Comparison of ENCODE assay signal across 8 cellular contexts in the genomic region with DNA sequence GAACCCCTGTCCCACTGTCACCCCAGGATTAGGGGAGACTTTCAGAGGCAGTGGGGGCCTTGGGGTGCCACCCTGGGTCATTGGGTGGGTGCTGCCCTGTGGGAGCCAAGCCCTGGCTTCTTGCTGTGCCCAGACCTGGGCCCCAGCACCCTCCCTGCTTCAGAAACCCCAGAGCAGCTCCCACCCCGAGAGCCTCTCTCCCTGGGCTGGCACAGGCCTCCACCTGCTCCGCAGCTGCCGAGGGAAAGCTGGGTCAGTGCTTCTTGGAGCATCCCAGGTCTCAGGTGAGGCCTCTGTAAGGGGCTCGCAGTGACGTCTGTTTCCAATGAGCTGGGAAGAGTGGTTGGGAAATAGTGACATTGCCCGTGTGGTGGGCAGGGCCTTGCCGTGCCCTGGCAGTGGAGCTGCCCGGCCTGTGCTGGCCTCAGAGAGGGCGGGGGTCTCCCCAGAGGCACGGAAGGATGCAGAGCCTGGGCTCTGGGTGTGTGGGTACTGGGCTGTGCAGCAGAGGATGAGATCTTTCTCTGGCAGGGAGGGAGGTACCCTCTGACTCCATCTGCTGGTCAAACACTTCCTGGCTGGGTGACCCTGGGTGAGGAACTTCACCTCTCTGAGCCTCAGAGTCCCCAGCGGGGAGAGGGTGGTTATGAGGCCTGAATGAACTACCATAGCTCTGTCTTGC. TPM values are rescaled to one million over a fixed set of nuclear protein-coding genes. Genes with fewer than 3 reads are reported as not detected.
A peak's percentile ranks its signal among the peaks of the same experiment; 100 is the strongest.
DNase-seq lines count a peak whose midpoint lies in the region; ATAC-seq and TF ChIP-seq lines count a peak whose summit lies in the region.

No MANE protein-coding gene starts in this region.

- intact Hi-C loops in CD14-positive monocyte (cut with micrococcal nuclease): loop anchor here in 1 of 2 donors (5.0 kb wide), 1 partner anchor 38 kb away; no protein-coding TSS in a partner anchor

- ATAC-seq in HG03520 (IDR thresholded peaks at IDR 0.05; ENCODE audit: unreplicated experiment) (no peak), GM21526 (IDR thresholded peaks at IDR 0.05; ENCODE audit: low FRiP score, unreplicated experiment) (no peak)

- POLR2A ChIA-PET in HEK293T (lab: Yijun Ruan, JAX): interaction anchor here (5.0 kb wide), 1 partner anchor 24 kb away, joined by 31 read pairs; a partner anchor contains a TSS

- H3K27ac Mint-ChIP-seq in CD14-positive monocyte: peak overlapping the region in 2 of 7 donors; percentile 64 to 84

- peak; percentile 34 for TF ChIP-seq CTCF in CD14-positive monocyte (IDR thresholded peaks at IDR 0.05)

- DNase-seq in CD14-positive monocyte (ENCODE audit: low spot score) (no peak), HEK293T (ENCODE audit: extremely low spot score) (peak; percentile 51), T47D (ENCODE audit: low read depth in 1 of 2, low spot score in 1 of 2) (peak; percentile 31 to 38), midbrain (lab: John Stamatoyannopoulos, UW) (peak; percentile 47), NOMO-1 (lab: John Stamatoyannopoulos, UW; ENCODE audit: unreplicated experiment in 2 of 2) (no peak), ecto neural progenitor cell (ENCODE audit: low spot score) (no peak)

- CTCF ChIA-PET in HEK293T (lab: Yijun Ruan, JAX): no interaction called here

- no peaks in the 10 kb centered on the region for H3K9me3 Mint-ChIP-seq in CD14-positive monocyte

- peaks cover 0 to 3% (median 0%) of the 10 kb centered on the region in 3 donors for H3K27me3 Mint-ChIP-seq in CD14-positive monocyte (ENCODE audit: low read depth in 3 of 3)

- in situ Hi-C loops in T47D (cut with HindIII; ENCODE audit: low pct_unique_long_range_greater_than_20kb, low sequenced_read_pairs): no loop called here

- no peak overlapping the region for H3K4me3 Mint-ChIP-seq in CD14-positive monocyte

- peaks cover 42 to 66% of the 10 kb centered on the region in 2 donors for H3K36me3 Mint-ChIP-seq in CD14-positive monocyte

- peaks cover 10% of the 10 kb centered on the region for H3K4me1 Mint-ChIP-seq in CD14-positive monocyte

TF ChIP-seq in HEK293T, 16 proteins besides CTCF, POLR2A, EP300 and RAD21:
- TF ChIP-seq L3MBTL2 (conservative IDR thresholded peaks at IDR 0.05) (no peak), SUZ12 (IDR thresholded peaks at IDR 0.05) (no peak), FOXM1 (IDR thresholded peaks at IDR 0.05; ENCODE audit: borderline replicate concordance) (no peak), FOXK2 (IDR thresholded peaks at IDR 0.05) (no peak), TARDBP (IDR thresholded peaks at IDR 0.05) (no peak), LEF1 (IDR thresholded peaks at IDR 0.05; ENCODE audit: borderline replicate concordance) (no peak), HDGF (IDR thresholded peaks at IDR 0.05; ENCODE audit: borderline replicate concordance) (no peak), BHLHE40 (IDR thresholded peaks at IDR 0.05; ENCODE audit: borderline replicate concordance) (no peak), NFRKB (IDR thresholded peaks at IDR 0.05) (no peak), ARNT (IDR thresholded peaks at IDR 0.05) (no peak), FOXA1 (IDR thresholded peaks at IDR 0.05) (no peak), CTBP1 (IDR thresholded peaks at IDR 0.05; ENCODE audit: borderline replicate concordance) (no peak), ZNF384 (IDR thresholded peaks at IDR 0.05) (no peak)
- TF ChIP-seq, protein P1, sequence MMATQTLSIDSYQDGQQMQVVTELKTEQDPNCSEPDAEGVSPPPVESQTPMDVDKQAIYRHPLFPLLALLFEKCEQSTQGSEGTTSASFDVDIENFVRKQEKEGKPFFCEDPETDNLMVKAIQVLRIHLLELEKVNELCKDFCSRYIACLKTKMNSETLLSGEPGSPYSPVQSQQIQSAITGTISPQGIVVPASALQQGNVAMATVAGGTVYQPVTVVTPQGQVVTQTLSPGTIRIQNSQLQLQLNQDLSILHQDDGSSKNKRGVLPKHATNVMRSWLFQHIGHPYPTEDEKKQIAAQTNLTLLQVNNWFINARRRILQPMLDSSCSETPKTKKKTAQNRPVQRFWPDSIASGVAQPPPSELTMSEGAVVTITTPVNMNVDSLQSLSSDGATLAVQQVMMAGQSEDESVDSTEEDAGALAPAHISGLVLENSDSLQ (IDR thresholded peaks at IDR 0.05): no peak
TF ChIP-seq in HEK293T: peak in this region for 0.

RNA-seq across cellular contexts. Expression of a gene that starts 23.0 kb away (rescaled TPM):
- not detected for polyA plus RNA-seq in CD14-positive monocyte

RNA-seq across cellular contexts. Expression of a gene that starts 23.1 kb away (rescaled TPM):
- polyA plus RNA-seq in CD14-positive monocyte: 100 to 1,000 TPM; 143 to 182 TPM

RNA-seq across cellular contexts. Expression of a gene that starts 24.3 kb away (rescaled TPM):
- polyA plus RNA-seq in CD14-positive monocyte: 1 to 10 TPM in 1 of 2 donors, under 1 TPM in 1; 0.51 to 1.3 TPM

RNA-seq across cellular contexts. Expression of a gene that starts 53.9 kb away (rescaled TPM):
- polyA plus RNA-seq in CD14-positive monocyte: not detected

Comparison
In these comparisons a context has a peak if more than half of its experiments do, and no peak if none do; other contexts are left out.
1. DNase-seq: peak in HEK293T (single experiment), T47D (2 of 2) and midbrain (single experiment); none in CD14-positive monocyte (single experiment), NOMO-1 (0 of 2) and ecto neural progenitor cell (single experiment).